Comparison of ENCODE assay signal across 8 cellular contexts in the genomic region with DNA sequence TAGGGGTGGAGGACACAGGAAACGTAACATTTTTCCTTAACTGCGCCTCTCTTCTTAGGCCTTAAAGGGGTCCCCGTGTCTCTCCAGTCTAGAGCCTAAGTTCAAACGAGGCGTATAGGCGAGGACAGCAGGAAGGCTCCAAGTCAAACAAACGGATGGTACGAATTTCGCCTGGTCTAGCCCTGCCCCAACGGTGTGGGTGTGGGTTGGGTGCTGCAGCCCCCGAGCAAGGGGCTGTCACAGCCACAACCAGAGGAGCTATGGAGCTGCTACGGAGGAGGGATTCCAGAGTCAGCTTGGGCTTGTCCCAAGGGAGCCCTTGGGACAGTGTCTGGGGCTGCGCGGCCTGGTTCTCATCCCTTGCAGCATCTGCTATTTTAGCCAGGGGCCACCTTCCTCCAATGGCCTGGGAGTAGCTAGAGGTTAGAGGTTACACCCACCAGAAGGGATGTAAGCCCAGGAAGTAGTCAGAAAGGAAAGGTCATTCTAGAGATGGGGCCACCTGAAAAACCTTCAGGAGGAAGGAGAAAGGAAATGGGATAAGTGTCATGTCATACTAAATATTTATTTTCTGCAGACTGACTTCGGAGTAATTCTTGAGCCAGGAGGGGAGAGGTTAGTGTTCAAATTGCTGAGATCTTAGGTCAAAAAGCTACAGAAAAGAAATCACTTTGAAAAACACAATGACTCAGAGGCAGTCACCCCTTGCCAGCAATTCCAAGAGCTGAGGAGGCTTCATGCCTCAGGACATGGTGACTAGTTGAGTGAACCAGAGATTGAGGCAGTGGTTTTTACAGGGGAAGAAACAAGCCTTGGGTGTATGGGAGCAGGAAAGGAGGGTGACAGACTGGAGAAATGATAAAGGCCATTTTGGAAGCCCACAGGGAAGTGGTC. TPM values are rescaled to one million over a fixed set of nuclear protein-coding genes. Genes with fewer than 3 reads are reported as not detected.
DNase-seq lines count a peak whose midpoint lies in the region; ATAC-seq and TF ChIP-seq lines count a peak whose summit lies in the region.

No MANE protein-coding gene starts in this region.

- 35% methylated on average over 15 of the region's 15 CpGs for WGBS in smooth muscle cell (ENCODE audit: low lambda C conversion rate)

- TF ChIP-seq CTCF in smooth muscle cell (IDR thresholded peaks at IDR 0.05; ENCODE audit: borderline replicate concordance, insufficient read depth, poor library complexity, severe bottlenecking): no peak

- peaks cover 27% of the 10 kb centered on the region for H3K27me3 ChIP-seq in iPS-18a (ENCODE audit: control insufficient read depth, insufficient read depth, low read length)
- no peaks in the 10 kb centered on the region for H3K27me3 ChIP-seq in smooth muscle cell (ENCODE audit: low read depth)

- peak overlapping the region; percentile 90 for H3K4me2 ChIP-seq in smooth muscle cell

- TF ChIP-seq EP300 in Ishikawa (IDR thresholded peaks at IDR 0.05; ENCODE audit: borderline replicate concordance): no peak

- H3K4me1 ChIP-seq in iPS-18a (ENCODE audit: control insufficient read depth, low read depth, low read length) (peaks cover 11% of the 10 kb centered on the region), smooth muscle cell (ENCODE audit: low read depth) (peaks cover 15% of the 10 kb centered on the region)

- intact Hi-C loops in sciatic nerve (cut with DNase I): loop anchor here (5.0 to 10.0 kb wide), 2 partner anchors 128 to 235 kb away; no protein-coding TSS in a partner anchor

- no peak for TF ChIP-seq RAD21 in Ishikawa (IDR thresholded peaks at IDR 0.05; ENCODE audit: low read depth)

- H3K36me3 ChIP-seq in iPS-18a (ENCODE audit: control insufficient read depth, low read depth, low read length) (no peaks in the 10 kb centered on the region), smooth muscle cell (ENCODE audit: low read depth) (no peaks in the 10 kb centered on the region)

- no peaks in the 10 kb centered on the region for H3K79me2 ChIP-seq in smooth muscle cell (ENCODE audit: low read depth)

- ATAC-seq in sciatic nerve: no peak
- no peak for ATAC-seq in HG03039 (IDR thresholded peaks at IDR 0.05; ENCODE audit: unreplicated experiment)

- DNase-seq in ELF-1 (ENCODE audit: low read depth, low spot score) (peak; percentile 44), amniotic stem cell (lab: John Stamatoyannopoulos, UW) (peak; percentile 82), smooth muscle cell (lab: John Stamatoyannopoulos, UW; ENCODE audit: unreplicated experiment) (no peak), germinal center (ENCODE audit: low spot score) (no peak), sciatic nerve (ENCODE audit: low spot score) (no peak)

- H3K4me3 ChIP-seq in iPS-18a (ENCODE audit: low read length): peak overlapping the region; percentile 70
- peak overlapping the region; percentile 53 for H3K4me3 ChIP-seq in smooth muscle cell

- no peaks in the 10 kb centered on the region for H4K20me1 ChIP-seq in smooth muscle cell (ENCODE audit: low read depth)

- no peaks in the 10 kb centered on the region for H3F3A ChIP-seq in smooth muscle cell (ENCODE audit: low read depth)

- peak overlapping the region; percentile 57 for H2AFZ ChIP-seq in smooth muscle cell (ENCODE audit: low read depth)

- H3K9ac ChIP-seq in iPS-18a (ENCODE audit: low read length) (peak overlapping the region; percentile 47), smooth muscle cell (ENCODE audit: low read depth) (peak overlapping the region; percentile 72)

- H3K27ac ChIP-seq in iPS-18a (ENCODE audit: low read length) (no peak overlapping the region), smooth muscle cell (ENCODE audit: low read depth) (peak overlapping the region; percentile 73)

- no peaks in the 10 kb centered on the region for H3K9me3 ChIP-seq in iPS-18a (ENCODE audit: control insufficient read depth, low read depth, low read length)
- no peaks in the 10 kb centered on the region for H3K9me3 ChIP-seq in smooth muscle cell (replicated peaks; ENCODE audit: low read depth)

TF ChIP-seq in Ishikawa, 13 proteins besides CTCF, POLR2A, EP300 and RAD21:
- TF ChIP-seq TAF1 (IDR thresholded peaks at IDR 0.05; ENCODE audit: low read depth) (0 out of 2 replicates have a peak, but pooled peaks have one; percentile 5), EGR1 (IDR thresholded peaks at IDR 0.05) (no peak), NFIC (IDR thresholded peaks at IDR 0.05) (no peak), CREB1 (IDR thresholded peaks at IDR 0.05; ENCODE audit: low read depth) (no peak)

RNA-seq across cellular contexts. Expression of gene VPS52, which starts 21.7 kb away (rescaled TPM):
- total RNA-seq in smooth muscle cell: 23.1 and 34.7 TPM in 2 replicates
- polyA plus RNA-seq in smooth muscle cell: 22.6 and 37.0 TPM in 2 replicates
- 50.0 TPM for total RNA-seq in sciatic nerve

RNA-seq across cellular contexts. Expression of gene RPS18, which starts 21.9 kb away (rescaled TPM):
- 2,939 and 3,261 TPM in 2 replicates for total RNA-seq in smooth muscle cell
- polyA plus RNA-seq in smooth muscle cell: 1,790 and 1,848 TPM in 2 replicates
- total RNA-seq in sciatic nerve: 1,733 TPM

RNA-seq across cellular contexts. Expression of gene B3GALT4, which starts 26.9 kb away (rescaled TPM):
- 2.9 and 4.6 TPM in 2 replicates for total RNA-seq in smooth muscle cell
- polyA plus RNA-seq in smooth muscle cell: 6.1 and 14.6 TPM in 2 replicates
- total RNA-seq in sciatic nerve: 14.8 TPM

RNA-seq across cellular contexts. Expression of gene WDR46, which starts 39.1 kb away (rescaled TPM):
- total RNA-seq in smooth muscle cell (52.5 and 67.9 TPM in 2 replicates), sciatic nerve (32.4 TPM)
- polyA plus RNA-seq in smooth muscle cell: 69.9 and 78.6 TPM in 2 replicates

RNA-seq across cellular contexts. Expression of gene PFDN6, which starts 39.4 kb away (rescaled TPM):
- 21.4 and 33.8 TPM in 2 replicates for total RNA-seq in smooth muscle cell
- 23.1 and 24.0 TPM in 2 replicates for polyA plus RNA-seq in smooth muscle cell
- total RNA-seq in sciatic nerve: 27.1 TPM

Comparison
In these comparisons a context has a peak if more than half of its experiments do, and no peak if none do; other contexts are left out.
1. DNase-seq: peak in ELF-1 (single experiment) and amniotic stem cell (single experiment); none in smooth muscle cell (single experiment), germinal center (single experiment) and sciatic nerve (single experiment).